In genomic region chr11:92436026-92436425, GRCh38 we compare ENCODE assay signal across 10 cellular contexts.
"Had no signal": no experiment of that assay in that cellular context is flagged by ENCODE, and none has a peak within 500 bp of the region (broad histone marks: within the 10 kb centered on the region; RNA-seq: fewer than 3 reads in every experiment).

No MANE protein-coding gene starts in this region.

- H3K27me3 Mint-ChIP-seq: IgD-negative memory B cell had no signal

- DNase-seq: GM23248, GOT3, H7, HFFc6, KBM-7 had no signal

- H3K4me1 ChIP-seq: HAP-1 had no signal

- H3K36me3 ChIP-seq: HAP-1 had no signal

- H3K27ac Mint-ChIP-seq: HFFc6, IgD-negative memory B cell had no signal

- H3K4me1 Mint-ChIP-seq: IgD-negative memory B cell had no signal

- H3K36me3 Mint-ChIP-seq: IgD-negative memory B cell had no signal

- H3K4me3 ChIP-seq: GM23248, HAP-1 had no signal

- H3K4me3 Mint-ChIP-seq: HFFc6, IgD-negative memory B cell had no signal

- H3K9me3 ChIP-seq: HAP-1 had no signal

- H3K27ac ChIP-seq: GM23248, HL-60 had no signal

- ATAC-seq: HCT116, HepG2 had no signal
